18 cellular contexts compared by ENCODE assay signal in genomic region chr15:58460872-58461271, GRCh38. TPM values are rescaled to one million over a fixed set of nuclear protein-coding genes. Genes with fewer than 3 reads are reported as not detected.
A peak's percentile ranks its signal among the peaks of the same experiment; 100 is the strongest.
DNase-seq lines count a peak whose midpoint lies in the region; TF ChIP-seq lines count a peak whose summit lies in the region.
"Had no signal": no experiment of that assay in that cellular context is flagged by ENCODE, and none has a peak within 500 bp of the region (broad histone marks: within the 10 kb centered on the region; RNA-seq: fewer than 3 reads in every experiment).

No MANE protein-coding gene starts in this region.

- TF ChIP-seq CTCF in Caco-2 (IDR thresholded peaks at IDR 0.05; ENCODE audit: insufficient read depth in 1 of 2, low read depth in 1 of 2, low read length in 1 of 2, severe bottlenecking in 1 of 2, unreplicated experiment in 1 of 2), result no peak

- H3K27ac Mint-ChIP-seq in Caco-2 (ENCODE audit: unreplicated experiment), result peak overlapping the region; percentile 36
- peak overlapping the region; percentile 39 for H3K27ac Mint-ChIP-seq in activated T-helper 2 cell treated with anti-CD3 and anti-CD28 coated beads, Interferon-gamma antibody, Interleukin-2, Interleukin-4, amounts not matched to agents 10 μg/mL and 5 μg/mL and 100 μg/mL, durations not matched to agents 14 hours and 24 hours and 36 hours

- H3K9me3 Mint-ChIP-seq in Caco-2 (ENCODE audit: unreplicated experiment), result no peaks in the 10 kb centered on the region
- no peaks in the 10 kb centered on the region for H3K9me3 Mint-ChIP-seq in activated T-helper 2 cell treated with anti-CD3 and anti-CD28 coated beads, Interferon-gamma antibody, Interleukin-2, Interleukin-4, amounts not matched to agents 10 μg/mL and 5 μg/mL and 100 μg/mL, durations not matched to agents 14 hours and 24 hours and 36 hours

- intact Hi-C loops in Caco-2 (cut with micrococcal nuclease; ENCODE audit: unreplicated experiment), result loop anchor here (10.0 kb wide), 2 partner anchors 236 to 314 kb away; partner anchors contain the start of gene MINDY2
- intact Hi-C loops in activated T-helper 2 cell treated with anti-CD3 and anti-CD28 coated beads, Interferon-gamma antibody, Interleukin-2, Interleukin-4, amounts not matched to agents 10 μg/mL and 5 μg/mL and 100 μg/mL, durations not matched to agents 14 hours and 24 hours and 36 hours (cut with micrococcal nuclease), result no loop called here

- H3K9me3 ChIP-seq in BLaER1 (no peaks in the 10 kb centered on the region), Caco-2 (no peaks in the 10 kb centered on the region), mucosa of rectum (ENCODE audit: control insufficient read depth in 2 of 2, low read length in 2 of 2) (no peaks in the 10 kb centered on the region)

- H3K4me1 ChIP-seq in BLaER1 (peaks cover 97% of the 10 kb centered on the region), Caco-2 (peaks cover 74% of the 10 kb centered on the region), mucosa of rectum (ENCODE audit: control insufficient read depth in 2 of 2, insufficient read depth in 2 of 2, low read length in 2 of 2) (peaks cover 23 to 51% of the 10 kb centered on the region in 2 donors)

- no peaks in the 10 kb centered on the region for H3K27me3 Mint-ChIP-seq in Caco-2 (ENCODE audit: insufficient read depth, unreplicated experiment)
- H3K27me3 Mint-ChIP-seq in activated T-helper 2 cell treated with anti-CD3 and anti-CD28 coated beads, Interferon-gamma antibody, Interleukin-2, Interleukin-4, amounts not matched to agents 10 μg/mL and 5 μg/mL and 100 μg/mL, durations not matched to agents 14 hours and 24 hours and 36 hours (ENCODE audit: low read depth), result no peaks in the 10 kb centered on the region

- peaks cover 22% of the 10 kb centered on the region for H3K36me3 Mint-ChIP-seq in Caco-2 (ENCODE audit: insufficient read depth, unreplicated experiment)
- H3K36me3 Mint-ChIP-seq in activated T-helper 2 cell treated with anti-CD3 and anti-CD28 coated beads, Interferon-gamma antibody, Interleukin-2, Interleukin-4, amounts not matched to agents 10 μg/mL and 5 μg/mL and 100 μg/mL, durations not matched to agents 14 hours and 24 hours and 36 hours (ENCODE audit: low read depth), result no peaks in the 10 kb centered on the region

- peak overlapping the region; percentile 89 for H3K4me2 ChIP-seq in BLaER1

- H3K9ac ChIP-seq in BLaER1, result no peak overlapping the region; the same call in 1 of the 2 replicates
- no peak overlapping the region for H3K9ac ChIP-seq in mucosa of rectum (ENCODE audit: low read depth in 1 of 2, low read length in 2 of 2)

- no peaks in the 10 kb centered on the region for H3K36me3 ChIP-seq in BLaER1
- no peaks in the 10 kb centered on the region; the same call in 1 of the 2 replicates for H3K36me3 ChIP-seq in Caco-2 (ENCODE audit: control insufficient read depth, insufficient read depth, low read length)
- H3K36me3 ChIP-seq in mucosa of rectum (ENCODE audit: control insufficient read depth in 2 of 2, insufficient read depth in 2 of 2, low read length in 2 of 2), result no peaks in the 10 kb centered on the region

- peaks cover 67% of the 10 kb centered on the region for H3K4me1 Mint-ChIP-seq in Caco-2 (ENCODE audit: low read depth, unreplicated experiment)
- peaks cover 78% of the 10 kb centered on the region for H3K4me1 Mint-ChIP-seq in activated T-helper 2 cell treated with anti-CD3 and anti-CD28 coated beads, Interferon-gamma antibody, Interleukin-2, Interleukin-4, amounts not matched to agents 10 μg/mL and 5 μg/mL and 100 μg/mL, durations not matched to agents 14 hours and 24 hours and 36 hours (ENCODE audit: low read depth)

- H3K4me3 ChIP-seq in BLaER1 (no peak overlapping the region; the same call in 1 of the 2 replicates), Caco-2 (ENCODE audit: low read depth, low read length) (no peak overlapping the region), mucosa of rectum (ENCODE audit: low read length in 2 of 2) (no peak overlapping the region)

- DNase-seq in Caco-2 (no peak), dedifferentiated amniotic fluid mesenchymal stem cell (ENCODE audit: extremely low spot score) (no peak), NOMO-1 (lab: John Stamatoyannopoulos, UW; ENCODE audit: unreplicated experiment in 2 of 2) (no peak)
- no peak for DNase-seq in activated T-helper 2 cell treated with anti-CD3 and anti-CD28 coated beads, Interferon-gamma antibody, Interleukin-2, Interleukin-4, amounts not matched to agents 10 μg/mL and 5 μg/mL and 100 μg/mL, durations not matched to agents 14 hours and 24 hours and 36 hours (ENCODE audit: low spot score)
- no peak for DNase-seq in effector CD8-positive, alpha-beta T cell (lab: John Stamatoyannopoulos, UW)
- DNase-seq: DND-41, KBM-7, NCI-H1694 treated with DMSO at 0.1 percent for 48 hours, NCI-H2107, NCI-H524, NCI-H82, PC-3, SIG-M5 had no signal

- H3K27me3 ChIP-seq in BLaER1, result no peaks in the 10 kb centered on the region
- H3K27me3 ChIP-seq in Caco-2 (replicated peaks; ENCODE audit: control insufficient read depth, insufficient read depth, low read length), result no peaks in the 10 kb centered on the region
- H3K27me3 ChIP-seq in mucosa of rectum (ENCODE audit: control insufficient read depth in 2 of 2, insufficient read depth in 2 of 2, low read length in 2 of 2), result no peaks in the 10 kb centered on the region

- no peaks in the 10 kb centered on the region for H4K20me1 ChIP-seq in BLaER1

- no peak overlapping the region for H3K4me3 Mint-ChIP-seq in Caco-2 (ENCODE audit: unreplicated experiment)
- no peak overlapping the region for H3K4me3 Mint-ChIP-seq in activated T-helper 2 cell treated with anti-CD3 and anti-CD28 coated beads, Interferon-gamma antibody, Interleukin-2, Interleukin-4, amounts not matched to agents 10 μg/mL and 5 μg/mL and 100 μg/mL, durations not matched to agents 14 hours and 24 hours and 36 hours (ENCODE audit: low read depth)

- CTCF ChIA-PET in Caco-2 (lab: Charles Lee), result no interaction called here

- no TSS peak for BruUV-seq in Caco-2 (replicated peaks; lab: Mats Ljungman, UMichigan)

- peak overlapping the region; percentile 73 for H3K27ac ChIP-seq in BLaER1
- peak overlapping the region; percentile 46 to 73 for H3K27ac ChIP-seq in mucosa of rectum (ENCODE audit: low read depth in 2 of 2, low read length in 2 of 2)
- H3K27ac ChIP-seq: C4-2B, RWPE1 had no signal

- POLR2A ChIA-PET in Caco-2 (lab: Charles Lee), result no interaction called here

RNA-seq across cellular contexts. Expression of gene LIPC, which starts 29.1 kb away (rescaled TPM):
- total RNA-seq in Caco-2 (2022), result 17.6 and 18.7 TPM in 2 replicates
- 1.1 and 1.7 TPM in 2 replicates for total RNA-seq in activated T-helper 2 cell treated with anti-CD3 and anti-CD28 coated beads, Interferon-gamma antibody, Interleukin-2, Interleukin-4, amounts not matched to agents 10 μg/mL and 5 μg/mL and 100 μg/mL, durations not matched to agents 14 hours and 24 hours and 36 hours
- total RNA-seq: G401, PC-3 had no signal
